Comparison of ENCODE assay signal across 20 cellular contexts in genomic region chr14:51897791-51898190, GRCh38. TPM values are rescaled to one million over a fixed set of nuclear protein-coding genes. Genes with fewer than 3 reads are reported as not detected.
DNase-seq lines count a peak whose midpoint lies in the region; ATAC-seq and TF ChIP-seq lines count a peak whose summit lies in the region.
"Had no signal": no experiment of that assay in that cellular context is flagged by ENCODE, and none has a peak within 500 bp of the region (broad histone marks: within the 10 kb centered on the region; RNA-seq: fewer than 3 reads in every experiment).

No MANE protein-coding gene starts in this region.

- H3K9me3 Mint-ChIP-seq in CD8-positive, alpha-beta memory T cell, result no peaks in the 10 kb centered on the region
- peaks cover 3% of the 10 kb centered on the region for H3K9me3 Mint-ChIP-seq in activated T-helper 17 cell treated with anti-CD3 and anti-CD28 coated beads, Interleukin-2, amount 50 U/mL, for 72 hours
- peaks cover 0 to 2% (median 0%) of the 10 kb centered on the region in 9 donors for H3K9me3 Mint-ChIP-seq in naive thymus-derived CD8-positive, alpha-beta T cell

- peaks cover 84 to 96% (median 89%) of the 10 kb centered on the region in 3 donors for H3K4me1 Mint-ChIP-seq in CD8-positive, alpha-beta memory T cell
- H3K4me1 Mint-ChIP-seq in activated T-helper 17 cell treated with anti-CD3 and anti-CD28 coated beads, Interleukin-2, amount 50 U/mL, for 72 hours, result peaks cover 35% of the 10 kb centered on the region
- peaks cover 23 to 83% (median 68%) of the 10 kb centered on the region in 4 donors for H3K4me1 Mint-ChIP-seq in naive thymus-derived CD8-positive, alpha-beta T cell

- POLR2A ChIA-PET in CD8-positive, alpha-beta memory T cell (lab: Charles Lee), result no interaction called here
- POLR2A ChIA-PET in naive thymus-derived CD8-positive, alpha-beta T cell (lab: Charles Lee), result interaction anchor here (1.1 kb wide), 1 partner anchor 11 kb away, joined by 3 read pairs; no protein-coding TSS in a partner anchor
- POLR2A ChIA-PET in GM10248 (lab: Yijun Ruan, JAX), result interaction anchor here (0.6 kb wide), 1 partner anchor 73 kb away, joined by 4 read pairs; no protein-coding TSS in a partner anchor

- no peaks in the 10 kb centered on the region for H3K27me3 Mint-ChIP-seq in CD8-positive, alpha-beta memory T cell
- no peaks in the 10 kb centered on the region for H3K27me3 Mint-ChIP-seq in activated T-helper 17 cell treated with anti-CD3 and anti-CD28 coated beads, Interleukin-2, amount 50 U/mL, for 72 hours
- H3K27me3 Mint-ChIP-seq in naive thymus-derived CD8-positive, alpha-beta T cell, result no peaks in the 10 kb centered on the region

- CTCF ChIA-PET in CD8-positive, alpha-beta memory T cell (lab: Charles Lee), result interaction anchor here (1.3 to 1.6 kb wide), 2 partner anchors 10 to 36 kb away, joined by 3 read pairs; no protein-coding TSS in a partner anchor
- CTCF ChIA-PET in GM10248 (lab: Yijun Ruan, JAX), result interaction anchor here (1.1 to 6.3 kb wide), 4 partner anchors 9 to 42 kb away, joined by 3 to 40 read pairs (median 8); no protein-coding TSS in a partner anchor

- no peak overlapping the region for H3K4me3 Mint-ChIP-seq in CD8-positive, alpha-beta memory T cell
- no peak overlapping the region for H3K4me3 Mint-ChIP-seq in activated T-helper 17 cell treated with anti-CD3 and anti-CD28 coated beads, Interleukin-2, amount 50 U/mL, for 72 hours
- H3K4me3 Mint-ChIP-seq in naive thymus-derived CD8-positive, alpha-beta T cell, result no peak overlapping the region

- H3K4me3 ChIP-seq in CD8-positive, alpha-beta memory T cell (ENCODE audit: low read length), result no peak overlapping the region
- H3K4me3 ChIP-seq: HAP-1, SJCRH30 had no signal

- no peaks in the 10 kb centered on the region for H3K36me3 ChIP-seq in CD8-positive, alpha-beta memory T cell (ENCODE audit: insufficient read depth, low read length)
- H3K36me3 ChIP-seq: BE2C, HAP-1, SJCRH30 had no signal

- no peak for TF ChIP-seq CTCF in GM10248 (IDR thresholded peaks at IDR 0.05; ENCODE audit: control extremely low read depth, extremely low read depth, low read depth, missing control alignments)

- ATAC-seq in activated T-helper 17 cell treated with anti-CD3 and anti-CD28 coated beads, Interleukin-2, amount 50 U/mL, for 72 hours (replicated peaks), result no peak
- no peak for ATAC-seq in naive thymus-derived CD8-positive, alpha-beta T cell
- ATAC-seq in GM21737 (IDR thresholded peaks at IDR 0.05; ENCODE audit: unreplicated experiment), result no peak

- H3K27ac Mint-ChIP-seq in CD8-positive, alpha-beta memory T cell, result peak overlapping the region; percentile 22 to 91 (median 72)
- H3K27ac Mint-ChIP-seq in activated T-helper 17 cell treated with anti-CD3 and anti-CD28 coated beads, Interleukin-2, amount 50 U/mL, for 72 hours, result peak overlapping the region; percentile 6
- peak overlapping the region in 9 of 10 donors; percentile 15 to 95 (median 86) for H3K27ac Mint-ChIP-seq in naive thymus-derived CD8-positive, alpha-beta T cell

- H3K27me3 ChIP-seq in CD8-positive, alpha-beta memory T cell (ENCODE audit: insufficient read depth, low read length, poor library complexity, severe bottlenecking), result no peaks in the 10 kb centered on the region
- H3K27me3 ChIP-seq: BE2C, SJCRH30 had no signal

- DNase-seq in NCI-H1436 (lab: John Stamatoyannopoulos, UW) (peak; percentile 18), NCI-H1436 treated with DMSO at 0.1 percent for 48 hours (lab: John Stamatoyannopoulos, UW) (no peak), GM10248 (ENCODE audit: extremely low spot score) (no peak), DMS79 (lab: John Stamatoyannopoulos, UW) (no peak)
- no peak for DNase-seq in CD8-positive, alpha-beta memory T cell
- no peak for DNase-seq in naive thymus-derived CD8-positive, alpha-beta T cell
- DNase-seq: BE2C, GF-D8, IMR-90, NCI-H1105 treated with DMSO at 0.1 percent for 48 hours, NCI-H1930, NCI-H2171, NCI-H446, NCI-H748 treated with DMSO at 0.1 percent for 48 hours, SJCRH30 had no signal

- peaks cover 49% of the 10 kb centered on the region for H3K4me1 ChIP-seq in CD8-positive, alpha-beta memory T cell (ENCODE audit: insufficient read depth, low read length)
- H3K4me1 ChIP-seq: HAP-1, SJCRH30 had no signal

- H3K9me3 ChIP-seq in CD8-positive, alpha-beta memory T cell (ENCODE audit: low read length), result no peaks in the 10 kb centered on the region
- H3K9me3 ChIP-seq: BE2C, HAP-1, SJCRH30 had no signal

- peaks cover 9 to 40% (median 19%) of the 10 kb centered on the region in 3 donors for H3K36me3 Mint-ChIP-seq in CD8-positive, alpha-beta memory T cell
- peaks cover 77% of the 10 kb centered on the region for H3K36me3 Mint-ChIP-seq in activated T-helper 17 cell treated with anti-CD3 and anti-CD28 coated beads, Interleukin-2, amount 50 U/mL, for 72 hours (ENCODE audit: low read depth)
- peaks cover 5 to 23% (median 19%) of the 10 kb centered on the region in 3 donors for H3K36me3 Mint-ChIP-seq in naive thymus-derived CD8-positive, alpha-beta T cell

- H3K27ac ChIP-seq in CD8-positive, alpha-beta memory T cell (ENCODE audit: low read depth, low read length), result no peak overlapping the region
- H3K27ac ChIP-seq: 22Rv1, RWPE1, SJCRH30 had no signal

RNA-seq across cellular contexts. Expression of gene GNG2, which starts 37.4 kb away (rescaled TPM):
- 100 to 1,000 TPM; 106 to 112 TPM for total RNA-seq in CD8-positive, alpha-beta memory T cell
- 218 TPM for polyA plus RNA-seq in CD8-positive, alpha-beta memory T cell
- 100 to 1,000 TPM in 1 of 2 donors, 10 to 100 TPM in 1; 99.1 to 132 TPM for total RNA-seq in activated T-helper 17 cell treated with anti-CD3 and anti-CD28 coated beads, Interleukin-2, amount 50 U/mL, for 72 hours
- total RNA-seq in naive thymus-derived CD8-positive, alpha-beta T cell, result 10 to 100 TPM; 57.8 to 66.7 TPM
- polyA plus RNA-seq in naive thymus-derived CD8-positive, alpha-beta T cell, result 100 to 1,000 TPM; 115 to 172 (median 122) TPM

Comparison
In these comparisons a context has a peak if more than half of its experiments do, and no peak if none do; other contexts are left out.
1. H3K27ac Mint-ChIP-seq: peak in every context shown above with its lines; median percentile 86 in naive thymus-derived CD8-positive, alpha-beta T cell; 72 in CD8-positive, alpha-beta memory T cell; 6 in activated T-helper 17 cell treated with anti-CD3 and anti-CD28 coated beads, Interleukin-2, amount 50 U/mL, for 72 hours.